In the genomic region with DNA sequence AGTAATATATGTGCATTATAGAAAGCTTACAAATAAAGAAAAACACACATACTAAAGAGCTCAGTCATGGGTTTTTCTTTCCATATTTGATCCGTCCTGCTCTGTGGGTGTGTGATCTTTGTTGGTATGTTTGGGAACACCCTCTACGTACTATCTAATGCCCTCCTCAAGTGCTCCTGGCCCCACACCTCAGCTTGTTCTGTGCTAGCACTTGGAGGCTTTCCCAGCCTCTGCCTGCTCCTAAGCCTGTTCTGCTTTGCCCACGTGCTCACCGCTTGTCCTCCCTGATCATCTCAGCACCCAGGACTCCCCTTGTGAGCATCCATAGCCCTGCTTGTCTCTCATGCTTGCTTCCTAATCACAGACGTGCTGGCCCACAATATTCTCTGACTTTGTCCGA, we compare ENCODE assay signal across 29 cellular contexts.
"Had no signal": no experiment of that assay in that cellular context is flagged by ENCODE, and none has a peak within 500 bp of the region (broad histone marks: within the 10 kb centered on the region; RNA-seq: fewer than 3 reads in every experiment).

No MANE protein-coding gene starts in this region.

- H3K9me3 ChIP-seq: adrenal gland, ascending aorta, prostate gland, testis, uterus had no signal

- H3K4me1 ChIP-seq: adrenal gland, ascending aorta, gastroesophageal sphincter, pancreas, prostate gland, testis, uterus had no signal

- H3K27me3 ChIP-seq: adrenal gland, ascending aorta, cardiac muscle cell, pancreas, testis, uterus had no signal

- H3K79me2 ChIP-seq: hepatocyte had no signal

- H3K4me1 Mint-ChIP-seq: activated CD4-positive, alpha-beta T cell treated with anti-CD3 and anti-CD28 coated beads for 36 hours; activated naive CD8-positive, alpha-beta T cell treated with anti-CD3 and anti-CD28 coated beads for 36 hours; naive thymus-derived CD4-positive, alpha-beta T cell had no signal

- H3K4me2 ChIP-seq: hepatocyte had no signal

- ATAC-seq: activated CD4-positive, alpha-beta T cell treated with anti-CD3 and anti-CD28 coated beads for 36 hours; effector memory CD8-positive, alpha-beta T cell; gastroesophageal sphincter; naive thymus-derived CD4-positive, alpha-beta T cell; stimulated activated naive CD8-positive, alpha-beta T cell treated with anti-CD3 and anti-CD28 coated beads, Interleukin-15, Interleukin-2, amounts not matched to agents 100 U/mL and 50 U/mL, for 24 hours had no signal

- DNase-seq: activated CD4-positive, alpha-beta T cell treated with anti-CD3 and anti-CD28 coated beads, Interleukin-2, amount 50 U/mL, for 48 hours; activated CD4-positive, CD25-positive, alpha-beta regulatory T cell; activated CD8-positive, alpha-beta memory T cell treated with anti-CD3 and anti-CD28 coated beads, Interleukin-2, amount 50 U/mL, for 4 hours; activated effector memory CD4-positive, alpha-beta T cell treated with anti-CD3 and anti-CD28 coated beads, Interleukin-2, amount 50 U/mL, for 16 hours; activated naive CD8-positive, alpha-beta T cell treated with anti-CD3 and anti-CD28 coated beads for 36 hours; activated T-cell treated with anti-CD3 and anti-CD28 coated beads, Interleukin-2, amount 50 U/mL, for 1 hour; dorsolateral prefrontal cortex; effector memory CD8-positive, alpha-beta T cell; midbrain; naive thymus-derived CD4-positive, alpha-beta T cell; pancreas; stimulated activated CD4-positive, alpha-beta T cell treated with anti-CD3 and anti-CD28 coated beads, Interleukin-2, amount 100 ng/mL, for 48 hours; stimulated activated naive CD8-positive, alpha-beta T cell treated with anti-CD3 and anti-CD28 coated beads, Interleukin-15, Interleukin-2, amounts not matched to agents 100 U/mL and 50 U/mL, for 24 hours; T-helper 1 cell; uterus had no signal

- H3K27me3 Mint-ChIP-seq: activated naive CD8-positive, alpha-beta T cell treated with anti-CD3 and anti-CD28 coated beads for 36 hours had no signal

- H3K27ac ChIP-seq: adrenal gland, ascending aorta, cardiac muscle cell, coronary artery, dorsolateral prefrontal cortex, gastroesophageal sphincter, hepatocyte, pancreas, prostate gland, testis, uterus had no signal

- H3K4me3 Mint-ChIP-seq: activated CD4-positive, alpha-beta T cell treated with anti-CD3 and anti-CD28 coated beads for 36 hours; activated naive CD4-positive, alpha-beta T cell treated with anti-CD3 and anti-CD28 coated beads for 36 hours; activated naive CD8-positive, alpha-beta T cell treated with anti-CD3 and anti-CD28 coated beads for 36 hours; activated T-helper 1 cell treated with anti-CD3 and anti-CD28 coated beads, Interleukin-12 subunit alpha, Interleukin-12 subunit beta, Interleukin-2, Interleukin-4 antibody, amounts not matched to agents 30 ng/mL and 10 ng/mL and 1 ng/mL, durations not matched to agents 14 hours and 24 hours and 36 hours; brain; effector memory CD8-positive, alpha-beta T cell; naive thymus-derived CD4-positive, alpha-beta T cell; neural crest cell; T-helper 2 cell treated with Interferon-gamma antibody and Interleukin-4, amounts not matched to agents 5 μg/mL and 100 μg/mL, for 36 hours had no signal

- H3K27ac Mint-ChIP-seq: activated CD4-positive, alpha-beta T cell treated with anti-CD3 and anti-CD28 coated beads for 36 hours; activated naive CD4-positive, alpha-beta T cell treated with anti-CD3 and anti-CD28 coated beads for 36 hours; activated naive CD8-positive, alpha-beta T cell treated with anti-CD3 and anti-CD28 coated beads for 36 hours; activated T-helper 1 cell treated with anti-CD3 and anti-CD28 coated beads, Interleukin-12 subunit alpha, Interleukin-12 subunit beta, Interleukin-2, Interleukin-4 antibody, amounts not matched to agents 30 ng/mL and 10 ng/mL and 1 ng/mL, durations not matched to agents 14 hours and 24 hours and 36 hours; effector memory CD8-positive, alpha-beta T cell; naive thymus-derived CD4-positive, alpha-beta T cell; T-helper 2 cell treated with Interferon-gamma antibody and Interleukin-4, amounts not matched to agents 5 μg/mL and 100 μg/mL, for 36 hours had no signal

- H2AFZ ChIP-seq: hepatocyte had no signal

- H3K9me3 Mint-ChIP-seq: activated naive CD4-positive, alpha-beta T cell treated with anti-CD3 and anti-CD28 coated beads for 36 hours; activated naive CD8-positive, alpha-beta T cell treated with anti-CD3 and anti-CD28 coated beads for 36 hours; activated T-helper 1 cell treated with anti-CD3 and anti-CD28 coated beads, Interleukin-12 subunit alpha, Interleukin-12 subunit beta, Interleukin-2, Interleukin-4 antibody, amounts not matched to agents 30 ng/mL and 10 ng/mL and 1 ng/mL, durations not matched to agents 14 hours and 24 hours and 36 hours; effector memory CD8-positive, alpha-beta T cell; neural crest cell; T-helper 2 cell treated with Interferon-gamma antibody and Interleukin-4, amounts not matched to agents 5 μg/mL and 100 μg/mL, for 36 hours had no signal

- H3K36me3 Mint-ChIP-seq: activated naive CD8-positive, alpha-beta T cell treated with anti-CD3 and anti-CD28 coated beads for 36 hours; brain; naive thymus-derived CD4-positive, alpha-beta T cell had no signal
